ENCODE assay signal across 9 cellular contexts in the genomic region with DNA sequence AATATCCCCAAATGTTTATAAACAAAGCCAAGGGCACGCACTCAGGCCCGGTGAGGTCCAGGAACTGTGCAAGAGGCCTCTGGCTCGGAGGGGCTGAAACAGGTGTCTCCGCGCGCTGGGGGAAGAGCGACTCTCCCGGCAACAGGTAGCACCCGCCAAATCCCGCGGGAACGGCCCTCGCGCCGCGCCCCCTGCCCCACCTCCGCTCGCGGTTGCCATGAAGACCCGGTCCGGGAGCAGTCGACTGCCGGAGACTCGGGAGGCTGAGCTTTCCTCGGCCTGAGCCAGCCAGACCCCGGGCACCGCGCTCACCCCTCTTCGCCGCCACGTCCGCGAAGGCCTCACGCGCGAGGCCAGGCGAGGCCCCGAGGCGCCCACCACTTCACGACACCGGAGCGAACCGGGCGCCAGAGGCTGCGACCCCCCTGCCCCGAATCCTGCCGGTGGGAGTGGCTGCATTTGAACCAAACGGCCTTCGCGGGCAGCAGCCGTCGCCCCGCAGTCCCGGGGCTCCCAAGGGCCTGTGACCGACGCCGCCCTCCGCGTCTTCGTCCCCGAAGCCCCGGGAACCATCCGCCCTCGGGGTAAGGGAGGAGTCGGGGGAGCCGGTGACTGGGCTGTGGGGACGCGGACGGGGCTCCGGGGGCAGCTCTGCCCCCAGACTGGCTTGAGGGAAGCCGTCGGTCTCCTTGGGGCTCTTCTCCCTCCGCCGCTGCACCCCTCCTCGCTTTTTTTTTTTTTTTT. TPM values are rescaled to one million over a fixed set of nuclear protein-coding genes. Genes with fewer than 3 reads are reported as not detected.
DNase-seq lines count a peak whose midpoint lies in the region; ATAC-seq and TF ChIP-seq lines count a peak whose summit lies in the region.
"Had no signal": no experiment of that assay in that cellular context is flagged by ENCODE, and none has a peak within 500 bp of the region (broad histone marks: within the 10 kb centered on the region; RNA-seq: fewer than 3 reads in every experiment).

A gene with protein sequence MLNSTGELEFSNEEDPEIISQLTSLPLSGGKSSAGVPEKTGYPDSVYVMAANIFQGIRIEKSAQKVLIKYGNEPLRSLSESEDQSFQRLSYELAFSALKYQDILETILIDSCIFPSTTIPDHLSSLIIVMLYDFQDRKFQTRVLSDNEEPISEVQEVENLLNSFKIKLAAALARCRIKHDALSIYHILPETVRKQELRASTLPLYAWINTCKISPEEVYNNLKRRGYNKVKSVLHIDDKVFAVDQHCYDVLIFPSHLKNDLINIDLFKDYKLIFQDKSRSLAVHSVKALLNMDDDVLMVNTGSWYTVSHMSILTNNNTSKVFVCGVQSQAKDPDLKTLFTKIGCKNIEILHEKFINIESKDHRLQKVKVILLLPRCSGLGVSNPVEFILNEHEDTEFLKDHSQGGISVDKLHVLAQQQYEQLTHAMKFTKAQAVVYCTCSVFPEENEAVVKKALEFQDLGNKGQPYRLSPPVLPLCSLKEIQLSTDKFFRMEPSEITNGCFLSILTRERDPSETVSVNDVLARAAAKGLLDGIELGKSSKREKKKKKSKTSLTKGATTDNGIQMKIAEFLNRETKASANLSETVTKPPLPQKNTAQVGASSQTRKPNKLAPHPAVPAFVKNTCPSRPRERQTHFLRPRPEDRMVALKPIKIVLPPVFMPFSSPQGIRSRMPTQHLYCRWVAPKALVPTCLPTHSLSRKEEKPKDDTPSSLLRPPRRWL (plus strand): TSS at position 239 of the 744 bp plus-strand sequence. CDS start 739 bp downstream, outside the sequence.

- no peak for TF ChIP-seq CTCF in mammary epithelial cell (conservative IDR thresholded peaks at IDR 0.05 in 1 of 2, IDR thresholded peaks at IDR 0.05 in 1 of 2; ENCODE audit: extremely low read depth in 1 of 2, insufficient read depth in 1 of 2, low read depth in 1 of 2, low read length in 2 of 2)

- H3K4me2 ChIP-seq in mammary epithelial cell (ENCODE audit: insufficient read depth, low read depth, low read length): peak within 1 kb of the TSS; percentile 90

- DNase-seq in NCI-H82 (lab: John Stamatoyannopoulos, UW): peak; percentile 78
- peak; percentile 5 for DNase-seq in mammary epithelial cell
- DNase-seq in left colon: peak; percentile 87 to 88
- DNase-seq in stimulated activated CD4-positive, alpha-beta T cell treated with anti-CD3 and anti-CD28 coated beads, Interleukin-4, amount 100 ng/mL, for 48 hours (ENCODE audit: low read depth in 2 of 2): peak; percentile 16 to 25
- DNase-seq in effector CD4-positive, alpha-beta T cell: no peak
- DNase-seq in NOMO-1 treated with dmso at 0.1 percent for 144 hours (lab: John Stamatoyannopoulos, UW; ENCODE audit: unreplicated experiment): no peak

- intact Hi-C loops in mammary epithelial cell (cut with micrococcal nuclease): no loop called here
- intact Hi-C loops in left colon (cut with DNase I, micrococcal nuclease): no loop called here

- CTCF ChIA-PET in mammary epithelial cell (lab: Charles Lee; ENCODE audit: low non-redundant PET): interaction anchor here (0.6 kb wide), 1 partner anchor 463 kb away, joined by 3 read pairs; no protein-coding TSS in a partner anchor

- 0 out of 2 replicates have a peak, but pooled peaks cover 3% of the 10 kb centered on the region for H3K9me3 ChIP-seq in ES-I3 (ENCODE audit: control insufficient read depth, insufficient read depth, low read length)
- no peaks in the 10 kb centered on the region for H3K9me3 ChIP-seq in mammary epithelial cell (replicated peaks; ENCODE audit: insufficient read depth, low read length)

- H3K27me3 ChIP-seq in mammary epithelial cell (ENCODE audit: insufficient read depth, low read length): peaks cover 17% of the 10 kb centered on the region

- H3K79me2 ChIP-seq in mammary epithelial cell (ENCODE audit: insufficient read depth, low read length): no peaks in the 10 kb centered on the region

- no TSS peak for BruUV-seq in mammary epithelial cell (replicated peaks; lab: Mats Ljungman, UMichigan)

- 4% methylated on average over 3 of the region's 75 CpGs for WGBS in mammary epithelial cell (ENCODE audit: low coverage, missing lambda C conversion rate)

- H3K9ac ChIP-seq in ES-I3 (ENCODE audit: low read depth, low read length) (peak within 1 kb of the TSS; percentile 79), mammary epithelial cell (ENCODE audit: insufficient read depth, low read length) (no peak within 1 kb of the TSS)

- H2AFZ ChIP-seq in mammary epithelial cell (ENCODE audit: low read depth, low read length): peak within 1 kb of the TSS; percentile 77

- peak; percentile 61 for ATAC-seq in HG02943 (IDR thresholded peaks at IDR 0.05; ENCODE audit: low read depth, unreplicated experiment)
- peak; percentile 90 for ATAC-seq in left colon

- peak within 1 kb of the TSS; percentile 12 to 38 (median 36) for H3K4me3 ChIP-seq in mammary epithelial cell (replicated peaks in 1 of 3; ENCODE audit: insufficient read depth in 1 of 3, low read depth in 2 of 3, low read length in 3 of 3)
- H3K4me3 ChIP-seq: SK-N-MC had no signal

- no peaks in the 10 kb centered on the region for H4K20me1 ChIP-seq in mammary epithelial cell (ENCODE audit: insufficient read depth, low read length)

- H3K27ac ChIP-seq in mammary epithelial cell (ENCODE audit: insufficient read depth, low read depth, low read length): no peak within 1 kb of the TSS
- H3K27ac ChIP-seq: SK-N-MC had no signal

- H3K36me3 ChIP-seq in ES-I3 (ENCODE audit: insufficient read depth, low read length): peaks cover 2% of the 10 kb centered on the region
- H3K36me3 ChIP-seq in mammary epithelial cell (ENCODE audit: insufficient read depth, low read length): no peaks in the 10 kb centered on the region

- in situ Hi-C loops in mammary epithelial cell (cut with MboI; ENCODE audit: low sequenced_read_pairs in 2 of 2): no loop called here

- dilution Hi-C loops in mammary epithelial cell (cut with HindIII; ENCODE audit: low sequenced_read_pairs): no loop called here

- H3K4me1 ChIP-seq in ES-I3 (ENCODE audit: insufficient read depth, low read length): peaks cover 7% of the 10 kb centered on the region
- peaks cover 12% of the 10 kb centered on the region for H3K4me1 ChIP-seq in mammary epithelial cell (ENCODE audit: insufficient read depth, low read length)

RNA-seq across cellular contexts. Expression of the gene that starts here (rescaled TPM):
- total RNA-seq in mammary epithelial cell (under 1 TPM in 1 of 2 donors, not detected in 1; 0.33 TPM), left colon (1 to 10 TPM; 8.6 to 9.9 TPM)
- polyA plus RNA-seq in mammary epithelial cell: not detected
- polyA minus RNA-seq in mammary epithelial cell: not detected

Comparison
In these comparisons a context has a peak if more than half of its experiments do, and no peak if none do; other contexts are left out.
1. RNA of the gene that starts here (total RNA-seq): 8.6 to 9.9 TPM in left colon; 0.33 TPM in mammary epithelial cell; every median in the first group is over 4 times any median in the second.
2. Peak in DNase-seq, H3K4me3 ChIP-seq and H3K4me2 ChIP-seq in mammary epithelial cell; RNA of the gene not detected or under 1 TPM.
3. DNase-seq: peak in NCI-H82 (single experiment), left colon (2 of 2) and stimulated activated CD4-positive, alpha-beta T cell treated with anti-CD3 and anti-CD28 coated beads, Interleukin-4, amount 100 ng/mL, for 48 hours (2 of 2); none in effector CD4-positive, alpha-beta T cell (single experiment) and NOMO-1 treated with dmso at 0.1 percent for 144 hours (single experiment).